Comparison of ENCODE assay signal across 12 cellular contexts in the genomic region with DNA sequence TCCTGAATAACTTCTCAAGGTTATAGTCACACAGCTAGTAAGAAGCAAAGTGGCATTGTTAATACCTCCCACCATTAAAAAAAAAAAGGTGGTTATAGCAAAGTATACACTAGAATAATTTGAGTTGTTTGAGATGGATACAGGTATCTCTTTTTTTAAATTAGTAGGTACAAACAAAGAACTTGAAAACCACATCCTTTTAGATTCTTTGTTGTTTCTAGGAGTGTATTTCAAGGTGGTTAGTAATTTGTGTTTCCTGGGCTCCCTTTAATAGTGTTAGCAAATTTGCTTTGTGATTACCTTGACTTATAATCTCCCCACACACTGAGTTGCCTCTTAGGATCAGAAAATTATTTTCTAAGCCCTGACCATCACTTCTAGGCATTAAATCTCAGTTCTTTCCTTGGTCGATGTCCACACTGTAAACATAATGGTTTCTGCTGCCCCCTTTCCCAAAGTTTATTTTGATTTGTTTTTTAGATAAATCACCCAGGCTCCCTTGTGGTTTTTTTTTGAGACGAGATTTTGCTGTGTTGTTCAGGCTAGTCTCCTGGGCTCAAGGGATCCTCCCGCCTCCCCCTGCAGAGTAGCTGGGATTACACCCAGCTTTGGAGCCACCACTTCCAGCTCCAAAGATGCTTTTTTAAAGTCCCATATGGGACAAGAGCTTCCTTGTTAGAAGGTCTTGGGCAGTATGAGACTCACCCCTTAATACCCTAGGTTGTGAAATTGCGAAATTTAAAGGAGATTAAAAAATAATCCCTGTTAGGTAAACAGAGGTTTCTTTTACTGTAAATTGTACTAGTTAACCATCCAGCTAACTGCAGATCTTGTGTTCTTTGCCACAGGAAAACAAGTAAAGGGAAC. TPM values are rescaled to one million over a fixed set of nuclear protein-coding genes. Genes with fewer than 3 reads are reported as not detected.
A peak's percentile ranks its signal among the peaks of the same experiment; 100 is the strongest.
DNase-seq lines count a peak whose midpoint lies in the region; ATAC-seq, FAIRE-seq and TF ChIP-seq lines count a peak whose summit lies in the region.
"Had no signal": no experiment of that assay in that cellular context is flagged by ENCODE, and none has a peak within 500 bp of the region (broad histone marks: within the 10 kb centered on the region; RNA-seq: fewer than 3 reads in every experiment).

No MANE protein-coding gene starts in this region.

- H3K4me1 ChIP-seq in endothelial cell of umbilical vein (ENCODE audit: control insufficient read depth, extremely low read depth, insufficient read depth, low read length) (peaks cover 9% of the 10 kb centered on the region), sigmoid colon (peaks cover 0 to 52% (median 48%) of the 10 kb centered on the region in 4 donors)

- H2AFZ ChIP-seq in endothelial cell of umbilical vein (ENCODE audit: low read depth, low read length), result no peak overlapping the region

- TF ChIP-seq POLR2A in endothelial cell of umbilical vein (IDR thresholded peaks at IDR 0.05; ENCODE audit: low read depth, low read length) (no peak), sigmoid colon (IDR thresholded peaks at IDR 0.05) (no peak)

- no peaks in the 10 kb centered on the region for H3K9me1 ChIP-seq in endothelial cell of umbilical vein (replicated peaks; ENCODE audit: control insufficient read depth, extremely low read depth, insufficient read depth, low read length)

- FAIRE-seq in GM18507 (lab: Jason Lieb, UNC) (peak; percentile 50), endothelial cell of umbilical vein (lab: Jason Lieb, UNC) (peak; percentile 26)

- H3K79me2 ChIP-seq in endothelial cell of umbilical vein (ENCODE audit: control insufficient read depth, insufficient read depth, low read length), result peaks cover 74% of the 10 kb centered on the region

- H3K36me3 ChIP-seq in endothelial cell of umbilical vein (ENCODE audit: control insufficient read depth in 2 of 2, extremely low read depth in 1 of 2, insufficient read depth in 2 of 2, low read length in 2 of 2), result peaks cover 8 to 11% of the 10 kb centered on the region in 2 experiments
- peaks cover 11 to 54% (median 30%) of the 10 kb centered on the region in 4 donors for H3K36me3 ChIP-seq in sigmoid colon

- peaks cover 5% of the 10 kb centered on the region for H3K36me3 Mint-ChIP-seq in T-helper 17 cell (ENCODE audit: low read depth)

- no TSS peak for BruUV-seq in endothelial cell of umbilical vein (replicated peaks; lab: Mats Ljungman, UMichigan)

- H3K4me3 Mint-ChIP-seq in T-helper 17 cell, result peak overlapping the region; percentile 85

- POLR2A ChIA-PET in endothelial cell of umbilical vein (lab: Charles Lee), result no interaction called here

- H3K4me1 Mint-ChIP-seq in T-helper 17 cell, result peaks cover 52% of the 10 kb centered on the region

- ATAC-seq in T-helper 17 cell (peak; percentile 76), HG03520 (IDR thresholded peaks at IDR 0.05; ENCODE audit: unreplicated experiment) (no peak)

- intact Hi-C loops in endothelial cell of umbilical vein (cut with micrococcal nuclease), result no loop called here
- intact Hi-C loops in sigmoid colon (cut with DNase I), result no loop called here

- dilution Hi-C loops in endothelial cell of umbilical vein (cut with MboI; ENCODE audit: extremely low pct_ligation_motif_present, low sequenced_read_pairs), result no loop called here

- H3K27me3 ChIP-seq in endothelial cell of umbilical vein (ENCODE audit: control insufficient read depth in 2 of 2, insufficient read depth in 2 of 2, low read length in 2 of 2) (no peaks in the 10 kb centered on the region), sigmoid colon (no peaks in the 10 kb centered on the region)
- H3K27me3 ChIP-seq: adrenal gland had no signal

- DNase-seq in GM18507 (ENCODE audit: extremely low spot score, insufficient read length, low read depth) (no peak), T-helper 17 cell (no peak), endothelial cell of umbilical vein (ENCODE audit: low read depth, low spot score) (no peak), sigmoid colon (no peak), NCI-H1417 treated with DMSO at 0.1 percent for 48 hours (lab: John Stamatoyannopoulos, UW) (no peak)
- DNase-seq in activated effector memory CD4-positive, alpha-beta T cell treated with anti-CD3 and anti-CD28 coated beads, Interleukin-2, amount 50 U/mL, for 16 hours, result no peak
- DNase-seq: adrenal gland, foreskin fibroblast, GDM1, NCI-H524 treated with DMSO at 0.1 percent for 48 hours had no signal

- CTCF ChIA-PET in endothelial cell of umbilical vein (lab: Charles Lee), result interaction anchor here (0.7 to 1.1 kb wide), 2 partner anchors 27 to 95 kb away, joined by 3 read pairs; no protein-coding TSS in a partner anchor

- H3K27ac ChIP-seq in endothelial cell of umbilical vein (ENCODE audit: insufficient read depth, low read depth, low read length) (no peak overlapping the region), sigmoid colon (peak overlapping the region in 3 of 4 donors; percentile 45 to 57 (median 50))
- H3K27ac ChIP-seq: adrenal gland had no signal

- no peak for TF ChIP-seq EP300 in sigmoid colon (IDR thresholded peaks at IDR 0.05)

- H3K9me3 ChIP-seq in T-helper 17 cell (ENCODE audit: control insufficient read depth, low read length, poor library complexity, severe bottlenecking) (no peaks in the 10 kb centered on the region), endothelial cell of umbilical vein (replicated peaks; ENCODE audit: control insufficient read depth, insufficient read depth, low read length) (no peaks in the 10 kb centered on the region), sigmoid colon (no peaks in the 10 kb centered on the region)
- H3K9me3 ChIP-seq: adrenal gland had no signal

- WGBS in sigmoid colon, 2 donors, result 59 to 83% methylated on average over 4 of the region's 4 CpGs

- H3K4me2 ChIP-seq in endothelial cell of umbilical vein (ENCODE audit: insufficient read depth, low read length), result no peak overlapping the region

- no peaks in the 10 kb centered on the region for H3K27me3 Mint-ChIP-seq in T-helper 17 cell

- TF ChIP-seq CTCF in endothelial cell of umbilical vein (IDR thresholded peaks at IDR 0.05; ENCODE audit: extremely low read depth in 1 of 2, insufficient read depth in 1 of 2, low read depth in 1 of 2, low read length in 2 of 2) (no peak), sigmoid colon (IDR thresholded peaks at IDR 0.05) (no peak)

- H4K20me1 ChIP-seq in endothelial cell of umbilical vein (replicated peaks; ENCODE audit: control insufficient read depth, extremely low read depth, insufficient read depth, low read length), result peaks cover 10% of the 10 kb centered on the region

- H3K9ac ChIP-seq in endothelial cell of umbilical vein (replicated peaks; ENCODE audit: extremely low read depth, insufficient read depth, low read length), result no peak overlapping the region

- peak overlapping the region; percentile 93 for H3K27ac Mint-ChIP-seq in T-helper 17 cell

- H3K4me3 ChIP-seq in endothelial cell of umbilical vein (replicated peaks in 1 of 3; ENCODE audit: insufficient read depth in 1 of 3, low read depth in 1 of 3, low read length in 3 of 3), result no peak overlapping the region
- no peak overlapping the region for H3K4me3 ChIP-seq in sigmoid colon
- H3K4me3 ChIP-seq: adrenal gland had no signal

TF ChIP-seq in endothelial cell of umbilical vein, 7 proteins besides CTCF, POLR2A, EP300 and RAD21 (continues in another document):
- TF ChIP-seq JUN (IDR thresholded peaks at IDR 0.05; ENCODE audit: borderline replicate concordance, insufficient read depth, insufficient read length, low read depth), result no peak
- no peak for TF ChIP-seq GATA2 (IDR thresholded peaks at IDR 0.05; ENCODE audit: insufficient read depth, insufficient read length, low read depth, low read length)
- TF ChIP-seq POLR2AphosphoS5 (IDR thresholded peaks at IDR 0.05; ENCODE audit: insufficient read depth, low read depth, low read length), result no peak

RNA-seq across cellular contexts. Expression of a gene that starts 6.2 kb away (rescaled TPM):
- total RNA-seq in T-helper 17 cell, result 10 to 100 TPM; 74.2 to 82.1 TPM
- 43.4 and 49.3 TPM in 2 replicates for total RNA-seq in endothelial cell of umbilical vein
- polyA plus RNA-seq in endothelial cell of umbilical vein, result 22.2 and 28.4 TPM in 2 replicates
- 24.9 and 29.4 TPM in 2 replicates for polyA plus RNA-seq in endothelial cell of umbilical vein (2011; cell fraction: cytosol; rRNA removed)
- 14.5 and 17.5 TPM in 2 replicates for polyA plus RNA-seq in endothelial cell of umbilical vein (2011; cell fraction: nucleus; rRNA removed)
- 42.8 and 50.5 TPM in 2 replicates for polyA plus RNA-seq in endothelial cell of umbilical vein (2012)
- 37.3 and 39.1 TPM in 2 replicates for polyA minus RNA-seq in endothelial cell of umbilical vein
- polyA minus RNA-seq in endothelial cell of umbilical vein (2011; cell fraction: cytosol; rRNA and poly(A)+ RNA removed), result 35.5 TPM
- polyA minus RNA-seq in endothelial cell of umbilical vein (2011; cell fraction: nucleus; rRNA and poly(A)+ RNA removed), result 14.1 and 15.6 TPM in 2 replicates
- total RNA-seq in sigmoid colon, result 10 to 100 TPM; 42.7 to 55.7 (median 51.6) TPM
- 10 to 100 TPM; 28.4 to 59.2 (median 50.5) TPM for polyA plus RNA-seq in sigmoid colon

RNA-seq across cellular contexts. Expression of a gene that starts 28.9 kb away (rescaled TPM):
- 10 to 100 TPM; 86.6 to 94.0 TPM for total RNA-seq in T-helper 17 cell
- total RNA-seq in endothelial cell of umbilical vein, result 325 and 327 TPM in 2 replicates
- polyA plus RNA-seq in endothelial cell of umbilical vein, result 476 and 710 TPM in 2 replicates
- 712 and 987 TPM in 2 replicates for polyA plus RNA-seq in endothelial cell of umbilical vein (2011; cell fraction: cytosol; rRNA removed)
- polyA plus RNA-seq in endothelial cell of umbilical vein (2011; cell fraction: nucleus; rRNA removed), result 211 and 347 TPM in 2 replicates
- 802 and 870 TPM in 2 replicates for polyA plus RNA-seq in endothelial cell of umbilical vein (2012)
- polyA minus RNA-seq in endothelial cell of umbilical vein, result 295 and 396 TPM in 2 replicates
- 168 TPM for polyA minus RNA-seq in endothelial cell of umbilical vein (2011; cell fraction: cytosol; rRNA and poly(A)+ RNA removed)
- 45.3 and 47.6 TPM in 2 replicates for polyA minus RNA-seq in endothelial cell of umbilical vein (2011; cell fraction: nucleus; rRNA and poly(A)+ RNA removed)
- total RNA-seq in sigmoid colon, result 1,000 to 10,000 TPM in 1 of 4 donors, 100 to 1,000 TPM in 3; 525 to 1,407 (median 722) TPM
- 100 to 1,000 TPM; 586 to 662 (median 646) TPM for polyA plus RNA-seq in sigmoid colon

RNA-seq across cellular contexts. Expression of a gene that starts 55.6 kb away (rescaled TPM):
- total RNA-seq in T-helper 17 cell (not detected), endothelial cell of umbilical vein (0.32 and 1.4 TPM in 2 replicates), sigmoid colon (under 1 TPM in 1 of 4 donors, not detected in 3; 0.55 TPM)
- polyA plus RNA-seq in endothelial cell of umbilical vein (0.06 and 0.11 TPM in 2 replicates), sigmoid colon (10 to 100 TPM in 1 of 3 donors, 1 to 10 TPM in 2; 4.6 to 24.9 (median 9.6) TPM)
- 0.08 and 0.28 TPM in 2 replicates for polyA plus RNA-seq in endothelial cell of umbilical vein (2011; cell fraction: cytosol; rRNA removed)
- polyA plus RNA-seq in endothelial cell of umbilical vein (2011; cell fraction: nucleus; rRNA removed), result 0.41 TPM in 1 of 2 replicates, not detected in the other
- 1.0 and 2.1 TPM in 2 replicates for polyA plus RNA-seq in endothelial cell of umbilical vein (2012)
- not detected in 2 replicates for polyA minus RNA-seq in endothelial cell of umbilical vein
- polyA minus RNA-seq in endothelial cell of umbilical vein (2011; cell fraction: cytosol; rRNA and poly(A)+ RNA removed), result 2.0 TPM
- polyA minus RNA-seq in endothelial cell of umbilical vein (2011; cell fraction: nucleus; rRNA and poly(A)+ RNA removed), result not detected in 2 replicates
- total RNA-seq: T-helper 2 cell treated with Interferon-gamma antibody and Interleukin-4, amounts not matched to agents 100 ng/mL and 5 ng/mL, for 36 hours had no signal
